7 cellular contexts compared by ENCODE assay signal in genomic region chr3:51537631-51538030, GRCh38. TPM values are rescaled to one million over a fixed set of nuclear protein-coding genes. Genes with fewer than 3 reads are reported as not detected.
DNase-seq lines count a peak whose midpoint lies in the region; ATAC-seq and TF ChIP-seq lines count a peak whose summit lies in the region.
"Not testable (repeated sequence)": the region's sequence is repeated elsewhere in the genome, so short reads cannot be mapped to it uniquely, and the experiment has no call there.

No MANE protein-coding gene starts in this region.

- H3K27me3 Mint-ChIP-seq in activated T-helper 1 cell treated with anti-CD3 and anti-CD28 coated beads, Interleukin-12 subunit alpha, Interleukin-12 subunit beta, Interleukin-2, Interleukin-4 antibody, amounts not matched to agents 30 ng/mL and 10 ng/mL and 1 ng/mL, durations not matched to agents 14 hours and 24 hours and 36 hours (ENCODE audit: insufficient read depth) = not testable (repeated sequence)

- WGBS in heart left ventricle, 4 donors = 81 to 87% (median 84%) methylated on average over 16 of the region's 16 CpGs

- peak overlapping the region; percentile 99 for H2AFZ ChIP-seq in PC-3 (ENCODE audit: low read length)

- intact Hi-C loops in PC-3 (cut with micrococcal nuclease) (loop anchor here (1.0 kb wide), 1 partner anchor 35 kb away; no protein-coding TSS in a partner anchor), heart left ventricle (cut with DNase I) (loop anchor here in 2 of 10 donors (2.0 to 10.0 kb wide), 2 partner anchors 37 to 97 kb away; partner anchors contain the start of gene DCAF1 (in 1 of the 2))
- intact Hi-C loops in activated T-helper 1 cell treated with anti-CD3 and anti-CD28 coated beads, Interleukin-12 subunit alpha, Interleukin-12 subunit beta, Interleukin-2, Interleukin-4 antibody, amounts not matched to agents 30 ng/mL and 10 ng/mL and 1 ng/mL, durations not matched to agents 14 hours and 24 hours and 36 hours (cut with micrococcal nuclease) = loop anchor here (1.0 to 2.0 kb wide), 2 partner anchors 39 to 154 kb away; no protein-coding TSS in a partner anchor

- not testable (repeated sequence) for H3K9me2 ChIP-seq in PC-3 (replicated peaks; ENCODE audit: low read length)

- H3K4me3 ChIP-seq in GM12864 (ENCODE audit: low read depth, low read length) (peak overlapping the region; percentile 73), PC-3 (ENCODE audit: low read length) (peak overlapping the region; percentile 85), choroid plexus epithelial cell (ENCODE audit: low read depth, low read length) (peak overlapping the region; percentile 79), heart left ventricle (peak overlapping the region; percentile 77 to 100 (median 96)), muscle layer of colon (ENCODE audit: low read depth in 1 of 2, low read length in 2 of 2) (peak overlapping the region; percentile 81 to 97), skeletal muscle satellite cell (ENCODE audit: low read length) (peak overlapping the region; percentile 85)

- not testable (repeated sequence) for H3K9me3 ChIP-seq in PC-3 (ENCODE audit: low read length); heart left ventricle; muscle layer of colon (ENCODE audit: low read length); skeletal muscle satellite cell (replicated peaks; ENCODE audit: low read length)

- not testable (repeated sequence) for TF ChIP-seq POLR2A in heart left ventricle (IDR thresholded peaks at IDR 0.05)

- TF ChIP-seq CTCF in GM12864 (IDR thresholded peaks at IDR 0.05; ENCODE audit: low read depth, low read length, missing control alignments); PC-3 (conservative IDR thresholded peaks at IDR 0.05; ENCODE audit: low read depth, low read length); choroid plexus epithelial cell (conservative IDR thresholded peaks at IDR 0.05; ENCODE audit: low read depth, low read length); heart left ventricle (IDR thresholded peaks at IDR 0.05): not testable (repeated sequence)

- H3K4me2 ChIP-seq in PC-3 (ENCODE audit: low read length) = peak overlapping the region; percentile 96
- peak overlapping the region; percentile 95 for H3K4me2 ChIP-seq in skeletal muscle satellite cell (ENCODE audit: low read length)

- not testable (repeated sequence) for H3K36me3 ChIP-seq in PC-3 (ENCODE audit: low read depth, low read length); muscle layer of colon (ENCODE audit: insufficient read depth, low read length); skeletal muscle satellite cell (ENCODE audit: insufficient read depth, low read length)
- H3K36me3 ChIP-seq in heart left ventricle = peaks cover 0 to 16% (median 4%) of the 10 kb centered on the region in 9 donors

- H3K27ac ChIP-seq in PC-3 (ENCODE audit: low read length); muscle layer of colon (ENCODE audit: low read depth, low read length): not testable (repeated sequence)
- peak overlapping the region in 9 of 12 donors; percentile 74 to 95 (median 88) for H3K27ac ChIP-seq in heart left ventricle

- not testable (repeated sequence) for H4K20me1 ChIP-seq in PC-3 (ENCODE audit: low read length)

- H3K79me2 ChIP-seq in PC-3 (ENCODE audit: low read length) = peaks cover 43% of the 10 kb centered on the region

- DNase-seq in GM12864 (ENCODE audit: low read depth); PC-3; activated T-helper 1 cell treated with anti-CD3 and anti-CD28 coated beads, Interleukin-12 subunit alpha, Interleukin-12 subunit beta, Interleukin-2, Interleukin-4 antibody, amounts not matched to agents 30 ng/mL and 10 ng/mL and 1 ng/mL, durations not matched to agents 14 hours and 24 hours and 36 hours (ENCODE audit: low spot score); choroid plexus epithelial cell (ENCODE audit: low read depth); heart left ventricle: not testable (repeated sequence)

- H3K4me3 Mint-ChIP-seq in activated T-helper 1 cell treated with anti-CD3 and anti-CD28 coated beads, Interleukin-12 subunit alpha, Interleukin-12 subunit beta, Interleukin-2, Interleukin-4 antibody, amounts not matched to agents 30 ng/mL and 10 ng/mL and 1 ng/mL, durations not matched to agents 14 hours and 24 hours and 36 hours = peak overlapping the region; percentile 93

- ATAC-seq in PC-3, heart left ventricle: not testable (repeated sequence)

- CTCF ChIA-PET in PC-3 (lab: Charles Lee) = interaction anchor here (0.8 kb wide), 1 partner anchor 36 kb away, joined by 3 read pairs; no protein-coding TSS in a partner anchor

- H3K4me1 ChIP-seq in PC-3 (ENCODE audit: insufficient read depth, low read length) = peaks cover 14% of the 10 kb centered on the region
- H3K4me1 ChIP-seq in heart left ventricle = peaks cover 0 to 36% (median 18%) of the 10 kb centered on the region in 12 donors
- H3K4me1 ChIP-seq in muscle layer of colon (ENCODE audit: insufficient read depth, low read length) = peaks cover 27% of the 10 kb centered on the region
- peaks cover 21% of the 10 kb centered on the region for H3K4me1 ChIP-seq in skeletal muscle satellite cell (ENCODE audit: control insufficient read depth, insufficient read depth, low read length)

- not testable (repeated sequence) for H3K36me3 Mint-ChIP-seq in activated T-helper 1 cell treated with anti-CD3 and anti-CD28 coated beads, Interleukin-12 subunit alpha, Interleukin-12 subunit beta, Interleukin-2, Interleukin-4 antibody, amounts not matched to agents 30 ng/mL and 10 ng/mL and 1 ng/mL, durations not matched to agents 14 hours and 24 hours and 36 hours (ENCODE audit: low read depth)

- POLR2A ChIA-PET in PC-3 (lab: Charles Lee; ENCODE audit: unreplicated experiment) = interaction anchor here (0.6 to 1.2 kb wide), 3 partner anchors 38 to 202 kb away, joined by 3 to 42 read pairs (median 6); partner anchors contain the start of gene DCAF1

- peak overlapping the region; percentile 90 for H3K27ac Mint-ChIP-seq in activated T-helper 1 cell treated with anti-CD3 and anti-CD28 coated beads, Interleukin-12 subunit alpha, Interleukin-12 subunit beta, Interleukin-2, Interleukin-4 antibody, amounts not matched to agents 30 ng/mL and 10 ng/mL and 1 ng/mL, durations not matched to agents 14 hours and 24 hours and 36 hours

- not testable (repeated sequence) for H3K27me3 ChIP-seq in PC-3 (ENCODE audit: low read length); heart left ventricle; muscle layer of colon (ENCODE audit: control insufficient read depth in 1 of 2, insufficient read depth in 2 of 2, low read length in 2 of 2); skeletal muscle satellite cell (ENCODE audit: control insufficient read depth, insufficient read depth, low read length)

- H3K4me1 Mint-ChIP-seq in activated T-helper 1 cell treated with anti-CD3 and anti-CD28 coated beads, Interleukin-12 subunit alpha, Interleukin-12 subunit beta, Interleukin-2, Interleukin-4 antibody, amounts not matched to agents 30 ng/mL and 10 ng/mL and 1 ng/mL, durations not matched to agents 14 hours and 24 hours and 36 hours (ENCODE audit: low read depth) = peaks cover 32% of the 10 kb centered on the region

- not testable (repeated sequence) for H3K9me3 Mint-ChIP-seq in activated T-helper 1 cell treated with anti-CD3 and anti-CD28 coated beads, Interleukin-12 subunit alpha, Interleukin-12 subunit beta, Interleukin-2, Interleukin-4 antibody, amounts not matched to agents 30 ng/mL and 10 ng/mL and 1 ng/mL, durations not matched to agents 14 hours and 24 hours and 36 hours

- not testable (repeated sequence) for H3F3A ChIP-seq in PC-3 (ENCODE audit: low read length, unreplicated experiment)

- not testable (repeated sequence) for BruUV-seq in PC-3 (replicated peaks; lab: Mats Ljungman, UMichigan)

- H3K9ac ChIP-seq in PC-3 (ENCODE audit: low read length) = peak overlapping the region; percentile 97
- peak overlapping the region; percentile 93 for H3K9ac ChIP-seq in muscle layer of colon (ENCODE audit: low read length)
- peak overlapping the region; percentile 99 for H3K9ac ChIP-seq in skeletal muscle satellite cell (ENCODE audit: low read depth, low read length)

RNA-seq across cellular contexts. Expression of gene RAD54L2, which starts 0.9 kb away (rescaled TPM):
- total RNA-seq in PC-3 (2014; rRNA removed) (14.3 and 17.7 TPM in 2 replicates), heart left ventricle (10 to 100 TPM; 10.1 to 20.0 (median 13.3) TPM)
- total RNA-seq in activated T-helper 1 cell treated with anti-CD3 and anti-CD28 coated beads, Interleukin-12 subunit alpha, Interleukin-12 subunit beta, Interleukin-2, Interleukin-4 antibody, amounts not matched to agents 30 ng/mL and 10 ng/mL and 1 ng/mL, durations not matched to agents 14 hours and 24 hours and 36 hours = 43.2 and 46.5 TPM in 2 replicates
- polyA plus RNA-seq in heart left ventricle = 1 to 10 TPM; 5.5 to 6.8 TPM
- 14.0 and 16.5 TPM in 2 replicates for total RNA-seq in skeletal muscle satellite cell (2012; rRNA removed)

RNA-seq across cellular contexts. Expression of gene DCAF1, which starts 37.8 kb away (rescaled TPM):
- total RNA-seq in PC-3 (2014; rRNA removed) = 20.8 and 23.3 TPM in 2 replicates
- 45.3 and 46.3 TPM in 2 replicates for total RNA-seq in activated T-helper 1 cell treated with anti-CD3 and anti-CD28 coated beads, Interleukin-12 subunit alpha, Interleukin-12 subunit beta, Interleukin-2, Interleukin-4 antibody, amounts not matched to agents 30 ng/mL and 10 ng/mL and 1 ng/mL, durations not matched to agents 14 hours and 24 hours and 36 hours
- total RNA-seq in heart left ventricle = 10 to 100 TPM; 11.0 to 21.5 (median 16.1) TPM
- 10 to 100 TPM in 1 of 2 donors, 1 to 10 TPM in 1; 4.5 to 14.8 TPM for polyA plus RNA-seq in heart left ventricle
- 11.8 and 11.9 TPM in 2 replicates for total RNA-seq in skeletal muscle satellite cell (2012; rRNA removed)
